ENCODE assay signal across 29 cellular contexts in the genomic region with DNA sequence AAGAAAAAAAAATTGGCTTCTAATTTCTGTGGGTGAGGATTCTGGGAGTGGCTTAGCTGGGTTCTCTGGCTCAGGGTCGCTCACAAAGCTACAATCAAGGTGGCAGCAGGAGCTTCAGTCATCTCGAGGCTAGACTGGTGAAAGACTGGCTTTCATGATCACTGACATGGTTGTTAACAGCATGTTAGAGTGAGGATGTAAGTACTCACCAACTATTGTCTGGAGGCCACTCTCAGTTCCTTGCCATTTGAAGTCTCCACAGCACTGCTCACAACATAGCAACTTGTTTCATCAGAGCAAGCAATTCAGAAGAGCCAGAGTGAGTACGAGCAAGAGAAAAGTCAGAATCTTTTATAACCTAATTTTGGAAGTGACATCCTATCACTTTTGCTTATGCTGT.
"Had no signal": no experiment of that assay in that cellular context is flagged by ENCODE, and none has a peak within 500 bp of the region (broad histone marks: within the 10 kb centered on the region; RNA-seq: fewer than 3 reads in every experiment).

No MANE protein-coding gene starts in this region.

- H3K27me3 ChIP-seq: pancreas had no signal

- H3K4me3 ChIP-seq: breast epithelium, esophagus squamous epithelium, heart right ventricle, pancreas, prostate gland, sigmoid colon, stomach, suprapubic skin, tibial artery, upper lobe of right lung had no signal

- H3K9me3 Mint-ChIP-seq: activated naive CD4-positive, alpha-beta T cell treated with anti-CD3 and anti-CD28 coated beads, Interleukin-2, amount 50 U/mL, for 24 hours; activated T-helper 17 cell treated with anti-CD3 and anti-CD28 coated beads, Interleukin-2, amount 50 U/mL, for 72 hours had no signal

- H3K36me3 Mint-ChIP-seq: activated naive CD4-positive, alpha-beta T cell treated with anti-CD3 and anti-CD28 coated beads, Interleukin-2, amount 50 U/mL, for 24 hours; stimulated activated memory B cell treated with anti-CD40 and anti-IgM and Interleukin-4, amounts not matched to agents 10 μg/mL and 1 μg/mL and 100 μg/mL, for 72 hours had no signal

- H3K36me3 ChIP-seq: breast epithelium, esophagus squamous epithelium, heart right ventricle, pancreas, prostate gland, sigmoid colon, stomach, suprapubic skin, tibial artery, upper lobe of right lung had no signal

- DNase-seq: activated CD4-positive, alpha-beta T cell treated with anti-CD3 and anti-CD28 coated beads, Interleukin-2, amount 50 U/mL, for 1 hour; activated CD4-positive, CD25-positive, alpha-beta regulatory T cell treated with anti-CD3 and anti-CD28 coated beads, Interleukin-2, amount 50 U/mL, for 72 hours; activated gamma-delta T cell treated with Interleukin-2 at 50 U/mL for 16 hours; activated T-cell treated with anti-CD3 and anti-CD28 coated beads, Interleukin-2, amount 50 U/mL, for 1 hour; dermis blood vessel endothelial cell; effector CD4-positive, alpha-beta T cell; esophagus squamous epithelium; foreskin melanocyte; heart right ventricle; midbrain; naive thymus-derived CD4-positive, alpha-beta T cell; nucleus accumbens; pancreas; retina; sigmoid colon; small intestine; stimulated activated CD4-positive, alpha-beta T cell treated with anti-CD3 and anti-CD28 coated beads, Interleukin-4, amount 100 ng/mL, for 24 hours; stomach; T-helper 2 cell; tibial artery; upper lobe of right lung had no signal

- FAIRE-seq: colon had no signal

- H3K4me3 Mint-ChIP-seq: activated naive CD4-positive, alpha-beta T cell treated with anti-CD3 and anti-CD28 coated beads, Interleukin-2, amount 50 U/mL, for 24 hours; activated T-helper 17 cell treated with anti-CD3 and anti-CD28 coated beads, Interleukin-2, amount 50 U/mL, for 72 hours; central memory CD8-positive, alpha-beta T cell; naive thymus-derived CD4-positive, alpha-beta T cell; stimulated activated memory B cell treated with anti-CD40 and anti-IgM and Interleukin-4, amounts not matched to agents 10 μg/mL and 1 μg/mL and 100 μg/mL, for 72 hours had no signal

- H3K27ac Mint-ChIP-seq: activated naive CD4-positive, alpha-beta T cell treated with anti-CD3 and anti-CD28 coated beads, Interleukin-2, amount 50 U/mL, for 24 hours; activated T-helper 17 cell treated with anti-CD3 and anti-CD28 coated beads, Interleukin-2, amount 50 U/mL, for 72 hours; naive thymus-derived CD4-positive, alpha-beta T cell; stimulated activated memory B cell treated with anti-CD40 and anti-IgM and Interleukin-4, amounts not matched to agents 10 μg/mL and 1 μg/mL and 100 μg/mL, for 72 hours had no signal

- ATAC-seq: activated T-helper 17 cell treated with anti-CD3 and anti-CD28 coated beads, Interleukin-2, amount 50 U/mL, for 72 hours; heart right ventricle; naive thymus-derived CD4-positive, alpha-beta T cell; pancreas; stimulated activated memory B cell treated with anti-CD40 and anti-IgM and Interleukin-4, amounts not matched to agents 10 μg/mL and 1 μg/mL and 100 μg/mL, for 72 hours; upper lobe of right lung had no signal
